In genomic region chr19:42074513-42075363, GRCh38 we compare ENCODE assay signal across 9 cellular contexts. TPM values are rescaled to one million over a fixed set of nuclear protein-coding genes. Genes with fewer than 3 reads are reported as not detected.
DNase-seq lines count a peak whose midpoint lies in the region; ATAC-seq and TF ChIP-seq lines count a peak whose summit lies in the region.
"Had no signal": no experiment of that assay in that cellular context is flagged by ENCODE, and none has a peak within 500 bp of the region (broad histone marks: within the 10 kb centered on the region; RNA-seq: fewer than 3 reads in every experiment).

No MANE protein-coding gene starts in this region.

- no peak for DNase-seq in AG09309 (ENCODE audit: low read depth)
- peak; percentile 32 for DNase-seq in HEK293T (ENCODE audit: extremely low spot score)
- no peak for DNase-seq in activated T-cell treated with anti-CD3 and anti-CD28 coated beads, Interleukin-2, amount 50 U/mL, for 4 hours
- DNase-seq in right atrium auricular region (ENCODE audit: low spot score) = peak; percentile 60
- no peak for DNase-seq in NCI-H446 (lab: John Stamatoyannopoulos, UW)
- DNase-seq in superior temporal gyrus (ENCODE audit: extremely low spot score) = no peak
- DNase-seq in KG1 (lab: John Stamatoyannopoulos, UW) = no peak

- peaks cover 6% of the 10 kb centered on the region for H3K36me3 Mint-ChIP-seq in activated T-cell treated with anti-CD3 and anti-CD28 coated beads, Interleukin-2, amount 50 U/mL, for 4 hours (ENCODE audit: insufficient read depth)

- H3K36me3 ChIP-seq in right atrium auricular region = peaks cover 11% of the 10 kb centered on the region
- peaks cover 13 to 14% (median 13%) of the 10 kb centered on the region in 3 donors for H3K36me3 ChIP-seq in skeletal muscle tissue (ENCODE audit: control insufficient read depth in 3 of 3, insufficient read depth in 3 of 3, low read length in 3 of 3)

- POLR2A ChIA-PET in HEK293T (lab: Yijun Ruan, JAX) = interaction anchor here (0.7 to 1.0 kb wide), 2 partner anchors 10 to 21 kb away, joined by 3 to 4 read pairs; no protein-coding TSS in a partner anchor

- H3K4me3 ChIP-seq in AG09309 (ENCODE audit: control insufficient read depth, low read depth, low read length) (peak overlapping the region; percentile 76), right atrium auricular region (peak overlapping the region; percentile 55 to 85), skeletal muscle tissue (ENCODE audit: low read length in 3 of 3) (peak overlapping the region; percentile 91 to 94 (median 94))

- no peaks in the 10 kb centered on the region for H3K27me3 ChIP-seq in right atrium auricular region
- H3K27me3 ChIP-seq in skeletal muscle tissue (ENCODE audit: control insufficient read depth in 3 of 3, insufficient read depth in 3 of 3, low read length in 3 of 3) = peaks cover 0 to 6% (median 0%) of the 10 kb centered on the region in 3 donors

- H3K9me3 ChIP-seq in right atrium auricular region = no peaks in the 10 kb centered on the region
- no peaks in the 10 kb centered on the region for H3K9me3 ChIP-seq in skeletal muscle tissue (ENCODE audit: control insufficient read depth in 3 of 3, low read length in 3 of 3)

- CTCF ChIA-PET in HEK293T (lab: Yijun Ruan, JAX) = no interaction called here

- TF ChIP-seq CTCF in AG09309 (IDR thresholded peaks at IDR 0.05; ENCODE audit: control insufficient read depth, insufficient read depth, low read depth, low read length, missing control alignments) (no peak), right atrium auricular region (IDR thresholded peaks at IDR 0.05) (no peak)

- no peak for ATAC-seq in activated T-cell treated with anti-CD3 and anti-CD28 coated beads, Interleukin-2, amount 50 U/mL, for 4 hours

- H3K4me3 Mint-ChIP-seq in activated T-cell treated with anti-CD3 and anti-CD28 coated beads, Interleukin-2, amount 50 U/mL, for 4 hours = peak overlapping the region; percentile 91

- peaks cover 6% of the 10 kb centered on the region for H3K27me3 Mint-ChIP-seq in activated T-cell treated with anti-CD3 and anti-CD28 coated beads, Interleukin-2, amount 50 U/mL, for 4 hours (ENCODE audit: low read depth)

- peaks cover 33% of the 10 kb centered on the region for H3K4me1 Mint-ChIP-seq in activated T-cell treated with anti-CD3 and anti-CD28 coated beads, Interleukin-2, amount 50 U/mL, for 4 hours (ENCODE audit: low read depth)

- peak overlapping the region; percentile 99 for H3K9ac ChIP-seq in skeletal muscle tissue (ENCODE audit: low read depth in 1 of 3, low read length in 3 of 3)

- H3K27ac ChIP-seq in right atrium auricular region = peak overlapping the region; percentile 93 to 98
- peak overlapping the region; percentile 99 for H3K27ac ChIP-seq in skeletal muscle tissue (ENCODE audit: low read depth, low read length)

- peaks cover 0 to 30% of the 10 kb centered on the region in 2 donors for H3K4me1 ChIP-seq in right atrium auricular region
- H3K4me1 ChIP-seq in skeletal muscle tissue (ENCODE audit: control insufficient read depth in 3 of 3, insufficient read depth in 3 of 3, low read length in 3 of 3) = peaks cover 11 to 21% (median 18%) of the 10 kb centered on the region in 3 donors

- no peaks in the 10 kb centered on the region for H3K9me3 Mint-ChIP-seq in activated T-cell treated with anti-CD3 and anti-CD28 coated beads, Interleukin-2, amount 50 U/mL, for 4 hours

TF ChIP-seq in HEK293T, 16 proteins besides CTCF, POLR2A, EP300 and RAD21:
- TF ChIP-seq FOXK2 (IDR thresholded peaks at IDR 0.05) (no peak), SUZ12 (IDR thresholded peaks at IDR 0.05) (no peak), ARNT (IDR thresholded peaks at IDR 0.05) (no peak), TARDBP (IDR thresholded peaks at IDR 0.05) (no peak), PKNOX1 (IDR thresholded peaks at IDR 0.05) (no peak), ZNF384 (IDR thresholded peaks at IDR 0.05) (no peak), NFRKB (IDR thresholded peaks at IDR 0.05) (no peak), FOXM1 (IDR thresholded peaks at IDR 0.05; ENCODE audit: borderline replicate concordance) (no peak), L3MBTL2 (conservative IDR thresholded peaks at IDR 0.05) (no peak), ELF4 (IDR thresholded peaks at IDR 0.05) (no peak), CTBP1 (IDR thresholded peaks at IDR 0.05; ENCODE audit: borderline replicate concordance) (no peak), FOXA1 (IDR thresholded peaks at IDR 0.05) (no peak), HDGF (IDR thresholded peaks at IDR 0.05; ENCODE audit: borderline replicate concordance) (no peak), SP1 (IDR thresholded peaks at IDR 0.05) (no peak), LEF1 (IDR thresholded peaks at IDR 0.05; ENCODE audit: borderline replicate concordance) (no peak), BHLHE40 (IDR thresholded peaks at IDR 0.05; ENCODE audit: borderline replicate concordance) (no peak)

RNA-seq across cellular contexts. Expression of gene ZNF574, which starts 1.2 kb away (rescaled TPM):
- total RNA-seq in activated T-cell treated with anti-CD3 and anti-CD28 coated beads, Interleukin-2, amount 50 U/mL, for 4 hours = 10 to 100 TPM; 19.9 to 20.7 (median 20.6) TPM
- total RNA-seq in right atrium auricular region (10 to 100 TPM in 1 of 2 donors, 1 to 10 TPM in 1; 8.1 to 13.6 TPM), skeletal muscle tissue (7.8 TPM)

RNA-seq across cellular contexts. Expression of gene GRIK5, which starts 4.7 kb away (rescaled TPM):
- 1 to 10 TPM in 1 of 3 donors, under 1 TPM in 2; 0.49 to 1.1 (median 0.61) TPM for total RNA-seq in activated T-cell treated with anti-CD3 and anti-CD28 coated beads, Interleukin-2, amount 50 U/mL, for 4 hours
- total RNA-seq in right atrium auricular region = 10 to 100 TPM in 1 of 2 donors, 1 to 10 TPM in 1; 8.1 to 17.1 TPM
- total RNA-seq in skeletal muscle tissue = 1.0 TPM
- total RNA-seq: lung microvascular endothelial cell had no signal

RNA-seq across cellular contexts. Expression of gene POU2F2, which starts 57.5 kb away (rescaled TPM):
- 100 to 1,000 TPM in 1 of 3 donors, 10 to 100 TPM in 2; 83.9 to 123 (median 85.7) TPM for total RNA-seq in activated T-cell treated with anti-CD3 and anti-CD28 coated beads, Interleukin-2, amount 50 U/mL, for 4 hours
- total RNA-seq in right atrium auricular region = under 1 TPM; 0.11 to 0.83 TPM
- total RNA-seq in skeletal muscle tissue = 0.52 TPM

Comparison
In these comparisons a context has a peak if more than half of its experiments do, and no peak if none do; other contexts are left out.
1. DNase-seq: peak in HEK293T (single experiment) and right atrium auricular region (single experiment); none in AG09309 (single experiment), activated T-cell treated with anti-CD3 and anti-CD28 coated beads, Interleukin-2, amount 50 U/mL, for 4 hours (single experiment), NCI-H446 (0 of 2), superior temporal gyrus (single experiment) and KG1 (single experiment).
2. RNA of gene POU2F2, which starts 57.5 kb away (total RNA-seq): 83.9 to 123 TPM in activated T-cell treated with anti-CD3 and anti-CD28 coated beads, Interleukin-2, amount 50 U/mL, for 4 hours; 0.11 to 0.83 TPM in right atrium auricular region and 0.52 TPM in skeletal muscle tissue (single experiment); every median in the first group is over 10 times any median in the second.
3. Peak in every context shown above with its lines, with median percentiles within 50 percentile points of each other: H3K4me3 ChIP-seq.